8 cellular contexts compared by ENCODE assay signal in genomic region chr9:129609486-129610192, GRCh38. TPM values are rescaled to one million over a fixed set of nuclear protein-coding genes. Genes with fewer than 3 reads are reported as not detected.
DNase-seq lines count a peak whose midpoint lies in the region; ATAC-seq and TF ChIP-seq lines count a peak whose summit lies in the region.

No MANE protein-coding gene starts in this region.

- WGBS in trophoblast cell (ENCODE audit: extremely low coverage, insufficient coverage, insufficient read length), result no CpG with 5 or more reads among the region's 30 CpGs

- DNase-seq in A673 (ENCODE audit: low spot score) (no peak), activated T-helper 1 cell treated with Interleukin-2 at 50 U/mL for 16 hours (ENCODE audit: low read depth) (peak; percentile 58), fibroblast of mammary gland (ENCODE audit: low read depth) (no peak), trophoblast cell (no peak), SHP77 treated with DMSO at 0.1 percent for 48 hours (lab: John Stamatoyannopoulos, UW) (no peak), G401 (ENCODE audit: low spot score) (no peak)
- no peak for DNase-seq in Jurkat, Clone E6-1 (ENCODE audit: low read depth, low spot score)

- peak overlapping the region; percentile 98 for H3K18ac ChIP-seq in trophoblast cell (ENCODE audit: low read length)

- peak overlapping the region; percentile 98 for H4K91ac ChIP-seq in trophoblast cell (ENCODE audit: low read depth, low read length)

- H3K36me3 ChIP-seq in A673 (ENCODE audit: insufficient read depth, low read length, poor library complexity, severe bottlenecking) (no peaks in the 10 kb centered on the region), trophoblast cell (ENCODE audit: control insufficient read depth in 1 of 2, insufficient read depth in 2 of 2, low read length in 2 of 2) (no peaks in the 10 kb centered on the region)

- H3K4me3 ChIP-seq in A673 (ENCODE audit: low read depth, low read length, poor library complexity, severe bottlenecking) (peak overlapping the region; percentile 81), fibroblast of mammary gland (ENCODE audit: control insufficient read depth, low read depth, low read length) (peak overlapping the region; percentile 16), trophoblast cell (ENCODE audit: low read depth, low read length) (peak overlapping the region; percentile 44)
- peak overlapping the region; percentile 23; the same call in 1 of the 2 replicates for H3K4me3 ChIP-seq in Jurkat, Clone E6-1 (ENCODE audit: low read length)

- in situ Hi-C loops in G401 (cut with HindIII; ENCODE audit: low sequenced_read_pairs), result no loop called here

- BruUV-seq in A673 (replicated peaks; lab: Mats Ljungman, UMichigan), result no TSS peak

- POLR2A ChIA-PET in A673 (lab: Charles Lee; ENCODE audit: low non-redundant PET), result interaction anchor here (0.6 kb wide), 2 partner anchors 40 to 491 kb away, joined by 3 to 13 read pairs; no protein-coding TSS in a partner anchor

- no peaks in the 10 kb centered on the region for H3K27me3 ChIP-seq in A673 (replicated peaks; ENCODE audit: insufficient read depth, low read depth, low read length, poor library complexity)
- no peaks in the 10 kb centered on the region for H3K27me3 ChIP-seq in trophoblast cell (ENCODE audit: insufficient read depth, low read length)

- H3K9ac ChIP-seq in trophoblast cell (ENCODE audit: low read length), result no peak overlapping the region

- ATAC-seq in GM21526 (IDR thresholded peaks at IDR 0.05; ENCODE audit: low FRiP score, unreplicated experiment), result no peak

- TF ChIP-seq CTCF in A673 (conservative IDR thresholded peaks at IDR 0.05; ENCODE audit: low read depth, low read length), result no peak
- no peak for TF ChIP-seq CTCF in fibroblast of mammary gland (conservative IDR thresholded peaks at IDR 0.05; ENCODE audit: control insufficient read depth, insufficient read depth, low read depth, low read length)

- H2AFZ ChIP-seq in trophoblast cell (ENCODE audit: insufficient read depth, low read length, poor library complexity), result peak overlapping the region; percentile 94

- H3K79me2 ChIP-seq in trophoblast cell (ENCODE audit: control insufficient read depth, insufficient read depth, low read length, poor library complexity), result peaks cover 11% of the 10 kb centered on the region

- intact Hi-C loops in A673 (cut with micrococcal nuclease; ENCODE audit: unreplicated experiment), result loop anchor here (1.0 to 10.0 kb wide), 5 partner anchors 115 to 602 kb away; no protein-coding TSS in a partner anchor

- H3K4me1 ChIP-seq in A673 (ENCODE audit: insufficient read depth, low read length, poor library complexity, severe bottlenecking), result peaks cover 48% of the 10 kb centered on the region
- H3K4me1 ChIP-seq in trophoblast cell (ENCODE audit: control insufficient read depth in 1 of 2, insufficient read depth in 2 of 2, low read length in 2 of 2), result peaks cover 14 to 18% of the 10 kb centered on the region in 2 experiments

- peak overlapping the region; percentile 98 for H2AK5ac ChIP-seq in trophoblast cell (ENCODE audit: low read length)

- H4K8ac ChIP-seq in trophoblast cell (ENCODE audit: low read depth, low read length), result peak overlapping the region; percentile 95

- peaks cover 28% of the 10 kb centered on the region for H3K79me1 ChIP-seq in trophoblast cell (ENCODE audit: low read length)

- peak overlapping the region; percentile 93 for H3K4ac ChIP-seq in trophoblast cell (ENCODE audit: low read depth, low read length)

- H3K27ac ChIP-seq in A673 (ENCODE audit: low read depth, low read length, poor library complexity, severe bottlenecking), result no peak overlapping the region
- peak overlapping the region; percentile 21 for H3K27ac ChIP-seq in trophoblast cell (ENCODE audit: low read depth, low read length)

- H3K14ac ChIP-seq in trophoblast cell (ENCODE audit: low read length), result peak overlapping the region; percentile 97

- CTCF ChIA-PET in A673 (lab: Charles Lee), result interaction anchor here (0.5 to 0.8 kb wide), 2 partner anchors 470 to 478 kb away, joined by 3 to 5 read pairs; no protein-coding TSS in a partner anchor

- H2BK5ac ChIP-seq in trophoblast cell (ENCODE audit: low read depth, low read length, poor library complexity), result peak overlapping the region; percentile 72

- peak overlapping the region; percentile 43 for H3K4me2 ChIP-seq in trophoblast cell (ENCODE audit: low read length)

- no peak overlapping the region for H3K23ac ChIP-seq in trophoblast cell (ENCODE audit: low read length)

- no peaks in the 10 kb centered on the region for H3K9me3 ChIP-seq in A673 (ENCODE audit: low read depth, low read length, poor library complexity, severe bottlenecking)
- no peaks in the 10 kb centered on the region for H3K9me3 ChIP-seq in trophoblast cell (ENCODE audit: insufficient read depth, low read depth, low read length)

- H4K12ac ChIP-seq in trophoblast cell (ENCODE audit: low read depth, low read length), result peak overlapping the region; percentile 84

- H2BK120ac ChIP-seq in trophoblast cell (ENCODE audit: insufficient read depth, low read length, poor library complexity), result peak overlapping the region; percentile 95

- peak overlapping the region; percentile 99 for H2BK12ac ChIP-seq in trophoblast cell (ENCODE audit: low read length)

RNA-seq across cellular contexts. Expression of gene C9orf50, which starts 11.3 kb away (rescaled TPM):
- total RNA-seq in A673 (2021), result 0.28 TPM in 1 of 2 replicates, not detected in the other
- polyA plus RNA-seq in Jurkat, Clone E6-1 (2012; ENCODE audit: insufficient read depth, insufficient read length), result not detected
- polyA plus RNA-seq in trophoblast cell (2013), result 0.07 TPM in 1 of 2 replicates, not detected in the other
- total RNA-seq in G401 (2014; rRNA removed; shearing (Covaris generic)), result not detected in 2 replicates

RNA-seq across cellular contexts. Expression of gene NTMT1, which starts 16.3 kb away (rescaled TPM):
- total RNA-seq in A673 (2021), result 82.8 and 87.1 TPM in 2 replicates
- 68.4 TPM for polyA plus RNA-seq in Jurkat, Clone E6-1 (2012; ENCODE audit: insufficient read depth, insufficient read length)
- 31.8 and 32.6 TPM in 2 replicates for polyA plus RNA-seq in trophoblast cell (2013)
- total RNA-seq in G401 (2014; rRNA removed; shearing (Covaris generic)), result 107 and 123 TPM in 2 replicates

RNA-seq across cellular contexts. Expression of gene ASB6, which starts 32.3 kb away (rescaled TPM):
- total RNA-seq in A673 (2021), result 30.4 and 36.5 TPM in 2 replicates
- polyA plus RNA-seq in Jurkat, Clone E6-1 (2012; ENCODE audit: insufficient read depth, insufficient read length), result 21.3 TPM
- 16.6 and 17.9 TPM in 2 replicates for polyA plus RNA-seq in trophoblast cell (2013)
- total RNA-seq in G401 (2014; rRNA removed; shearing (Covaris generic)), result 37.2 and 49.7 TPM in 2 replicates

RNA-seq across cellular contexts. Expression of gene PRRX2, which starts 55.8 kb away (rescaled TPM):
- 12.7 and 16.6 TPM in 2 replicates for total RNA-seq in A673 (2021)
- not detected for polyA plus RNA-seq in Jurkat, Clone E6-1 (2012; ENCODE audit: insufficient read depth, insufficient read length)
- polyA plus RNA-seq in trophoblast cell (2013), result 1.3 and 1.4 TPM in 2 replicates
- total RNA-seq in G401 (2014; rRNA removed; shearing (Covaris generic)), result not detected in 2 replicates

Comparison
In these comparisons a context has a peak if more than half of its experiments do, and no peak if none do; other contexts are left out.
1. H3K4me3 ChIP-seq: peak in every context shown above with its lines; median percentile 81 in A673; 44 in trophoblast cell; 23 in Jurkat, Clone E6-1; 16 in fibroblast of mammary gland.